Comparison of ENCODE assay signal across 9 cellular contexts in the genomic region with DNA sequence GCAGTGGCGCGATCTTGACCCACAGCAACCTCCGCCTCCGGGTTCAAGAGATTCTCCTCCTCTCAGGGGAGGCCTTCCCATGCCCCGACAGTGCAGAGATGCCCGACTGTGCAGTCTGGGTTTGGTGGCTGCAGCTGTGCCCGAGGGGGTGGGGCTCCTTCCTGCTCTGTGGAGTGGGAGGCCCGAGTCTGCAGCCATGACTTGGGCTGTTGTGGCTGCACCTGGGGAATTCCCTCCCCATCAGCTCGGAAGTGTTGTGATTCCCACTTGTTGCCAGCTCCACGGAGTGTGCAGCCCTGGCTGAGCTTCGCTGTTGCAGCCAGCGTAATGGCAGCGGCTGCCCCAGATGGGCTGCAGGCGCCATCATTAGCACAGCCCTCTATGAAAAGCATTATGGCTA.
DNase-seq lines count a peak whose midpoint lies in the region; ATAC-seq and TF ChIP-seq lines count a peak whose summit lies in the region.
"Had no signal": no experiment of that assay in that cellular context is flagged by ENCODE, and none has a peak within 500 bp of the region (broad histone marks: within the 10 kb centered on the region; RNA-seq: fewer than 3 reads in every experiment).

No MANE protein-coding gene starts in this region.

- H3K27ac ChIP-seq in adrenal gland, result peak overlapping the region in 3 of 5 donors; percentile 35 to 68 (median 47)

- no TSS peak for BruUV-seq in Calu3 (replicated peaks; lab: Mats Ljungman, UMichigan)

- H3K4me3 Mint-ChIP-seq in Calu3 (ENCODE audit: low read depth, unreplicated experiment) (no peak overlapping the region), osteocyte (ENCODE audit: unreplicated experiment) (no peak overlapping the region)

- no peaks in the 10 kb centered on the region for H3K36me3 ChIP-seq in adrenal gland (replicated peaks in 1 of 2)
- H3K36me3 ChIP-seq: neutrophil had no signal

- no peak overlapping the region for H3K27ac Mint-ChIP-seq in Calu3 (ENCODE audit: unreplicated experiment)
- no peak overlapping the region for H3K27ac Mint-ChIP-seq in osteocyte (ENCODE audit: unreplicated experiment)

- H3K4me1 Mint-ChIP-seq in Calu3 (ENCODE audit: low read depth, unreplicated experiment) (peaks cover 12% of the 10 kb centered on the region), osteocyte (ENCODE audit: unreplicated experiment) (no peaks in the 10 kb centered on the region)

- H3K9me3 Mint-ChIP-seq in Calu3 (ENCODE audit: low read depth, unreplicated experiment) (no peaks in the 10 kb centered on the region), osteocyte (ENCODE audit: unreplicated experiment) (no peaks in the 10 kb centered on the region)

- H3K4me3 ChIP-seq in adrenal gland, result peak overlapping the region in 1 of 4 donors; percentile 21

- peaks cover 0 to 10% of the 10 kb centered on the region in 2 donors for H3K4me1 ChIP-seq in adrenal gland (replicated peaks in 1 of 2)

- TF ChIP-seq CTCF in Calu3 (IDR thresholded peaks at IDR 0.05; ENCODE audit: unreplicated experiment) (no peak), adrenal gland (IDR thresholded peaks at IDR 0.05) (no peak), omental fat pad (IDR thresholded peaks at IDR 0.05) (no peak), osteocyte (IDR thresholded peaks at IDR 0.05) (no peak)

- H3K27me3 Mint-ChIP-seq in Calu3 (ENCODE audit: unreplicated experiment) (no peaks in the 10 kb centered on the region), osteocyte (ENCODE audit: unreplicated experiment) (peaks cover 2% of the 10 kb centered on the region)

- 65 to 82% (median 73%) methylated on average over 11 to 14 of the region's 14 CpGs for WGBS in adrenal gland, 4 donors

- ATAC-seq in omental fat pad (ENCODE audit: low FRiP score), result peak; percentile 22
- ATAC-seq in HG03039 (IDR thresholded peaks at IDR 0.05; ENCODE audit: unreplicated experiment), result no peak
- no peak for ATAC-seq in HG02840 (IDR thresholded peaks at IDR 0.05; ENCODE audit: low FRiP score, unreplicated experiment)

- no peak for TF ChIP-seq POLR2A in adrenal gland (IDR thresholded peaks at IDR 0.05)

- DNase-seq in Calu3 (peak; percentile 70), HK-2 (ENCODE audit: unreplicated experiment) (peak; percentile 66), adrenal gland (no peak), omental fat pad (ENCODE audit: low spot score) (no peak), NCI-H1092 treated with DMSO at 0.1 percent for 48 hours (lab: John Stamatoyannopoulos, UW) (no peak), osteocyte (ENCODE audit: extremely low spot score, unreplicated experiment) (no peak)

- CTCF ChIA-PET in Calu3 (lab: Charles Lee), result interaction anchor here (0.5 to 1.2 kb wide), 2 partner anchors 155 to 173 kb away, joined by 3 read pairs; partner anchors contain the start of gene PCTP

- H3K27me3 ChIP-seq in adrenal gland, result no peaks in the 10 kb centered on the region

- intact Hi-C loops in Calu3 (cut with micrococcal nuclease; ENCODE audit: unreplicated experiment) (no loop called here), adrenal gland (cut with DNase I) (no loop called here)

- H3K36me3 Mint-ChIP-seq in Calu3 (ENCODE audit: insufficient read depth, unreplicated experiment) (no peaks in the 10 kb centered on the region), osteocyte (ENCODE audit: unreplicated experiment) (no peaks in the 10 kb centered on the region)

- no peaks in the 10 kb centered on the region for H3K9me3 ChIP-seq in adrenal gland (replicated peaks in 1 of 3)
- H3K9me3 ChIP-seq: neutrophil had no signal

Comparison
In these comparisons a context has a peak if more than half of its experiments do, and no peak if none do; other contexts are left out.
1. DNase-seq: peak in Calu3 (single experiment) and HK-2 (single experiment); none in adrenal gland (0 of 7), omental fat pad (single experiment), NCI-H1092 treated with DMSO at 0.1 percent for 48 hours (single experiment) and osteocyte (single experiment).